In the genomic region with DNA sequence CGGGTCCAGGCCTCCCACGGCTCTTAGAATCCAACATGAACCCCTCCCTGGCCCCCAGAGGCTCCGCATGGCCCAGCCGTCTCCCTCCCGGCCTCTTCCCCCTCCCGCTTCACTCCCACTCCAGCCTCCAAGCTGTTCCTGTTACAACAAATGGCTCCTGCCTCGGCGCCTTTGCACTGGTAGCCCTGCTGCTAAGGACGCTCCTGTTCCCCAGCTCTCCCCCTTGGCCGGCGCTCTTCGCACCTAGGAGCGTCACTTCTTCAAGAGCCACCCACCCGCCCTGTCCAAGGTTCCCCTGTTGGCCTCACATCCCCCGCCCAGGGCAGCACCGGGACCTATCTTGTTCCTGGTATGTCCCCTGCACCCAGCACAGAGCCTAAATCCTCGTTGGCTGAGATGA, we compare ENCODE assay signal across 1 cellular context.
TF ChIP-seq lines count a peak whose summit lies in the region.

No MANE protein-coding gene starts in this region.

TF ChIP-seq in GM23338, 12 proteins besides CTCF, POLR2A, EP300 and RAD21 (continued from another document):
- no peak for TF ChIP-seq POLR2AphosphoS5 (IDR thresholded peaks at IDR 0.05; ENCODE audit: low read depth)
- no peak for TF ChIP-seq ZNF331 (CRISPR knock-in tag; IDR thresholded peaks at IDR 0.05; ENCODE audit: low read depth)
